9 cellular contexts compared by ENCODE assay signal in genomic region chr11:127017482-127017881, GRCh38. TPM values are rescaled to one million over a fixed set of nuclear protein-coding genes. Genes with fewer than 3 reads are reported as not detected.
A peak's percentile ranks its signal among the peaks of the same experiment; 100 is the strongest.
DNase-seq lines count a peak whose midpoint lies in the region; ATAC-seq and TF ChIP-seq lines count a peak whose summit lies in the region.
"Had no signal": no experiment of that assay in that cellular context is flagged by ENCODE, and none has a peak within 500 bp of the region (broad histone marks: within the 10 kb centered on the region; RNA-seq: fewer than 3 reads in every experiment).

No MANE protein-coding gene starts in this region.

- CTCF ChIA-PET in AG04449 (lab: Yijun Ruan, JAX), result interaction anchor here (0.6 to 1.9 kb wide), 12 partner anchors 9 to 410 kb away, joined by 3 to 9 read pairs (median 4); no protein-coding TSS in a partner anchor
- CTCF ChIA-PET in HEK293T (lab: Yijun Ruan, JAX), result no interaction called here
- CTCF ChIA-PET in WTC11 (lab: Charles Lee), result interaction anchor here (1.0 to 2.6 kb wide), 3 partner anchors 27 to 89 kb away, joined by 3 to 11 read pairs (median 9); no protein-coding TSS in a partner anchor

- H3K9me3 Mint-ChIP-seq in WTC11, result no peaks in the 10 kb centered on the region
- no peaks in the 10 kb centered on the region for H3K9me3 Mint-ChIP-seq in activated T-helper 17 cell treated with anti-CD3 and anti-CD28 coated beads, Interleukin-2, amount 50 U/mL, for 72 hours
- H3K9me3 Mint-ChIP-seq: stimulated activated naive CD8-positive, alpha-beta T cell treated with anti-CD3 and anti-CD28 coated beads, Interleukin-15, amount 100 ng/mL, for 72 hours had no signal

- H3K27ac Mint-ChIP-seq in WTC11, result no peak overlapping the region
- H3K27ac Mint-ChIP-seq in activated T-helper 17 cell treated with anti-CD3 and anti-CD28 coated beads, Interleukin-2, amount 50 U/mL, for 72 hours, result no peak overlapping the region
- H3K27ac Mint-ChIP-seq: stimulated activated naive CD8-positive, alpha-beta T cell treated with anti-CD3 and anti-CD28 coated beads, Interleukin-15, amount 100 ng/mL, for 72 hours had no signal

- POLR2A ChIA-PET in AG04449 (lab: Yijun Ruan, JAX) (no interaction called here), HEK293T (lab: Yijun Ruan, JAX) (no interaction called here), WTC11 (lab: Charles Lee) (no interaction called here)

- no peaks in the 10 kb centered on the region for H3K36me3 Mint-ChIP-seq in WTC11
- no peaks in the 10 kb centered on the region for H3K36me3 Mint-ChIP-seq in activated T-helper 17 cell treated with anti-CD3 and anti-CD28 coated beads, Interleukin-2, amount 50 U/mL, for 72 hours (ENCODE audit: low read depth)

- ATAC-seq in WTC11, result peak; percentile 96
- no peak for ATAC-seq in activated T-helper 17 cell treated with anti-CD3 and anti-CD28 coated beads, Interleukin-2, amount 50 U/mL, for 72 hours (replicated peaks)
- no peak for ATAC-seq in HG02610 (IDR thresholded peaks at IDR 0.05; ENCODE audit: unreplicated experiment)
- ATAC-seq: stimulated activated naive CD8-positive, alpha-beta T cell treated with anti-CD3 and anti-CD28 coated beads, Interleukin-15, amount 100 ng/mL, for 72 hours had no signal

- DNase-seq in AG04449 (ENCODE audit: low read depth, low spot score) (peak; percentile 63), HEK293T (ENCODE audit: extremely low spot score) (peak; percentile 34), WTC11 (ENCODE audit: low spot score) (peak; percentile 41), islet precursor cell (peak; percentile 87), NCI-H446 (lab: John Stamatoyannopoulos, UW) (no peak), LoVo (ENCODE audit: low spot score) (no peak)
- DNase-seq: stimulated activated naive CD8-positive, alpha-beta T cell treated with anti-CD3 and anti-CD28 coated beads, Interleukin-15, amount 100 ng/mL, for 72 hours had no signal

- no peaks in the 10 kb centered on the region; the same call in 1 of the 2 replicates for H3K27me3 Mint-ChIP-seq in WTC11 (ENCODE audit: low read depth)
- peaks cover 22% of the 10 kb centered on the region for H3K27me3 Mint-ChIP-seq in activated T-helper 17 cell treated with anti-CD3 and anti-CD28 coated beads, Interleukin-2, amount 50 U/mL, for 72 hours

- H3K4me1 Mint-ChIP-seq in WTC11, result peaks cover 15% of the 10 kb centered on the region
- no peaks in the 10 kb centered on the region for H3K4me1 Mint-ChIP-seq in activated T-helper 17 cell treated with anti-CD3 and anti-CD28 coated beads, Interleukin-2, amount 50 U/mL, for 72 hours
- H3K4me1 Mint-ChIP-seq: stimulated activated naive CD8-positive, alpha-beta T cell treated with anti-CD3 and anti-CD28 coated beads, Interleukin-15, amount 100 ng/mL, for 72 hours had no signal

- no peak overlapping the region for H3K4me3 Mint-ChIP-seq in WTC11
- H3K4me3 Mint-ChIP-seq in activated T-helper 17 cell treated with anti-CD3 and anti-CD28 coated beads, Interleukin-2, amount 50 U/mL, for 72 hours, result no peak overlapping the region
- H3K4me3 Mint-ChIP-seq: stimulated activated naive CD8-positive, alpha-beta T cell treated with anti-CD3 and anti-CD28 coated beads, Interleukin-15, amount 100 ng/mL, for 72 hours had no signal

- H3K4me3 ChIP-seq in AG04449 (ENCODE audit: low read depth, low read length), result no peak overlapping the region

- TF ChIP-seq CTCF in AG04449 (IDR thresholded peaks at IDR 0.05; ENCODE audit: insufficient read depth, low read length, missing control alignments), result peak; percentile 76
- TF ChIP-seq CTCF in WTC11 (IDR thresholded peaks at IDR 0.05), result no peak; the same call in 1 of the 2 replicates

TF ChIP-seq in HEK293T, 16 proteins besides CTCF, POLR2A, EP300 and RAD21:
- no peak for TF ChIP-seq ARNT (IDR thresholded peaks at IDR 0.05)
- TF ChIP-seq PKNOX1 (IDR thresholded peaks at IDR 0.05), result no peak

TF ChIP-seq in WTC11, 78 proteins besides CTCF, POLR2A, EP300 and RAD21:
- TF ChIP-seq E2F4 (CRISPR knock-in tag; IDR thresholded peaks at IDR 0.05; ENCODE audit: borderline replicate concordance, low read depth) (no peak), OVOL2 (CRISPR knock-in tag; IDR thresholded peaks at IDR 0.05; ENCODE audit: borderline replicate concordance) (no peak), ERG (CRISPR knock-in tag; IDR thresholded peaks at IDR 0.05) (no peak), PREB (CRISPR knock-in tag; IDR thresholded peaks at IDR 0.05; ENCODE audit: borderline replicate concordance) (no peak), ESRRA (CRISPR knock-in tag; IDR thresholded peaks at IDR 0.05; ENCODE audit: borderline replicate concordance) (no peak)

RNA-seq across cellular contexts. Expression of gene KIRREL3, which starts 16.9 kb away (rescaled TPM):
- 0.59 to 1.1 TPM (median 0.76 TPM) in 3 replicates for total RNA-seq in WTC11 (2021)
- total RNA-seq in activated T-helper 17 cell treated with anti-CD3 and anti-CD28 coated beads, Interleukin-2, amount 50 U/mL, for 72 hours, result not detected

Comparison
In these comparisons a context has a peak if more than half of its experiments do, and no peak if none do; other contexts are left out.
1. DNase-seq: peak in AG04449 (single experiment), HEK293T (single experiment), WTC11 (single experiment) and islet precursor cell (single experiment); none in NCI-H446 (0 of 2) and LoVo (single experiment).